ENCODE assay signal across 11 cellular contexts in the genomic region with DNA sequence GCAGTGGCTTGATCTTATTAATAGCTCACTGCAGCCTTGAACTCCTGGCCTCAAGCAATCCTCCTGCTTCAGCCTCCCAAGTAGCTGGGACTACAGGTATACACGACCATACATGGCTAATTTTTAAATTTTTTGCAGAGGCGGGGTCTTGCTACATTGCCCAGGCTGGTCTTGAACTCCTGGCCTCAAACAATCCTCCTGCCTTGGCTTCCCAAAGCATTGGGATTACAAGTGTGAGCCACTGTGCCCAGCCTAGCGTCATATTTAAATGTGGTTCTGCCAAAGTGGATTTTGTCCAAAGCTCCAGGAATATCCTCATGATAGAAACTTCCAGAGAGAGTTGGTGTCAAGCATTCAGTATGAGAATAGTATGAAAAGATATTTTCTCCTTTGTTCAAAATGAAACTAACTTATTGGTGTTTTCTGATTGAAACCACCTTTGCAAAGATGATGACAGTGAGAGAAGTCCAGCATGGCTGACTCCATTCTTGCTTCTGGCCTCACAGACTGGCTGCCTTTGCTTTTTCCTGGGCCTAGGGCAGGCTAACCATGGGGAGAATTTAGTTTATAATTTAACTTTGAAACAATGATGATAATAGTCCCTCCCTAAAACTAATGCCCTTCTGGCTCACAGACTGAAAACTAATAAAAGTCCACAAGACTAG.
DNase-seq lines count a peak whose midpoint lies in the region; ATAC-seq and TF ChIP-seq lines count a peak whose summit lies in the region.
"Had no signal": no experiment of that assay in that cellular context is flagged by ENCODE, and none has a peak within 500 bp of the region (broad histone marks: within the 10 kb centered on the region; RNA-seq: fewer than 3 reads in every experiment).

No MANE protein-coding gene starts in this region.

- no peaks in the 10 kb centered on the region for H3K27me3 ChIP-seq in right atrium auricular region
- H3K27me3 ChIP-seq in ascending aorta, result no peaks in the 10 kb centered on the region
- H3K27me3 ChIP-seq: BLaER1 treated with 17β-estradiol and CSF1 and Interleukin-3, amounts not matched to agents 10 nM and 100 nM had no signal

- peaks cover 49% of the 10 kb centered on the region for H3K4me1 Mint-ChIP-seq in activated naive CD8-positive, alpha-beta T cell treated with anti-CD3 and anti-CD28 coated beads for 36 hours
- peaks cover 12% of the 10 kb centered on the region for H3K4me1 Mint-ChIP-seq in type B pancreatic cell (ENCODE audit: unreplicated experiment)

- no peak overlapping the region for H3K4me3 Mint-ChIP-seq in activated naive CD8-positive, alpha-beta T cell treated with anti-CD3 and anti-CD28 coated beads for 36 hours
- no peak overlapping the region for H3K4me3 Mint-ChIP-seq in type B pancreatic cell

- H3K9me3 ChIP-seq in right atrium auricular region (peaks cover 0 to 12% of the 10 kb centered on the region in 2 donors), ascending aorta (no peaks in the 10 kb centered on the region)

- H3K4me3 ChIP-seq in right atrium auricular region (no peak overlapping the region), ascending aorta (no peak overlapping the region)
- H3K4me3 ChIP-seq: BLaER1 treated with 17β-estradiol and CSF1 and Interleukin-3, amounts not matched to agents 10 nM and 100 nM; SK-N-MC had no signal

- H3K36me3 Mint-ChIP-seq in activated naive CD8-positive, alpha-beta T cell treated with anti-CD3 and anti-CD28 coated beads for 36 hours, result peaks cover 72% of the 10 kb centered on the region
- H3K36me3 Mint-ChIP-seq in type B pancreatic cell, result peaks cover 45% of the 10 kb centered on the region

- intact Hi-C loops in Right ventricle myocardium inferior (cut with DNase I) (loop anchor here (10.0 kb wide), 1 partner anchor 184 kb away; no protein-coding TSS in a partner anchor), ascending aorta (cut with DNase I) (no loop called here)

- peak overlapping the region; percentile 17 for H3K27ac ChIP-seq in right atrium auricular region
- no peak overlapping the region for H3K27ac ChIP-seq in ascending aorta
- H3K27ac ChIP-seq: SK-N-MC had no signal

- no peaks in the 10 kb centered on the region for H3K27me3 Mint-ChIP-seq in activated naive CD8-positive, alpha-beta T cell treated with anti-CD3 and anti-CD28 coated beads for 36 hours
- H3K27me3 Mint-ChIP-seq in type B pancreatic cell, result no peaks in the 10 kb centered on the region

- ATAC-seq in Right ventricle myocardium inferior (no peak), HG03095 (IDR thresholded peaks at IDR 0.05; ENCODE audit: unreplicated experiment) (peak; percentile 30)

- H3K4me1 ChIP-seq in right atrium auricular region (peaks cover 0 to 31% of the 10 kb centered on the region in 2 donors), ascending aorta (peaks cover 0 to 8% of the 10 kb centered on the region in 2 donors)

- peak overlapping the region; percentile 96 for H3K27ac Mint-ChIP-seq in activated naive CD8-positive, alpha-beta T cell treated with anti-CD3 and anti-CD28 coated beads for 36 hours
- H3K27ac Mint-ChIP-seq in type B pancreatic cell, result peak overlapping the region; percentile 89

- H3K9me3 Mint-ChIP-seq in activated naive CD8-positive, alpha-beta T cell treated with anti-CD3 and anti-CD28 coated beads for 36 hours, result peaks cover 17% of the 10 kb centered on the region
- peaks cover 15% of the 10 kb centered on the region for H3K9me3 Mint-ChIP-seq in type B pancreatic cell

- DNase-seq in right atrium auricular region (ENCODE audit: low spot score) (no peak), Right ventricle myocardium inferior (ENCODE audit: missing footprints) (no peak), type B pancreatic cell (ENCODE audit: extremely low spot score, unreplicated experiment) (no peak), ascending aorta (ENCODE audit: low spot score in 2 of 2) (no peak)
- DNase-seq in activated naive CD8-positive, alpha-beta T cell treated with anti-CD3 and anti-CD28 coated beads for 36 hours, result no peak
- no peak for DNase-seq in stimulated activated naive CD4-positive, alpha-beta T cell (lab: John Stamatoyannopoulos, UW)
- DNase-seq in activated CD8-positive, alpha-beta memory T cell treated with anti-CD3 and anti-CD28 coated beads for 24 hours, result no peak
- DNase-seq: NCI-H1417 treated with DMSO at 0.1 percent for 48 hours had no signal

- TF ChIP-seq CTCF in right atrium auricular region (IDR thresholded peaks at IDR 0.05) (no peak), type B pancreatic cell (conservative IDR thresholded peaks at IDR 0.05) (no peak), ascending aorta (IDR thresholded peaks at IDR 0.05) (no peak)

- H3K36me3 ChIP-seq in right atrium auricular region, result no peaks in the 10 kb centered on the region
- H3K36me3 ChIP-seq in ascending aorta, result no peaks in the 10 kb centered on the region

Comparison
In these comparisons a context has a peak if more than half of its experiments do, and no peak if none do; other contexts are left out.
1. H3K27ac ChIP-seq: peak in right atrium auricular region (2 of 2); none in ascending aorta (0 of 2).